ENCODE assay signal across 8 cellular contexts in genomic region chr20:37406010-37406998, GRCh38.
DNase-seq lines count a peak whose midpoint lies in the region; ATAC-seq and TF ChIP-seq lines count a peak whose summit lies in the region.

No MANE protein-coding gene starts in this region.

- DNase-seq in Caki2 (ENCODE audit: low read depth): peak; percentile 64
- DNase-seq in GM23338 (ENCODE audit: low spot score): peak; percentile 73
- DNase-seq in NCI-H510A treated with DMSO at 0.1 percent for 48 hours (lab: John Stamatoyannopoulos, UW): peak; percentile 62
- DNase-seq in activated naive CD4-positive, alpha-beta T cell treated with anti-CD3 and anti-CD28 coated beads, Interleukin-2, amount 10 ng/mL, durations not matched to agents 7 days and 5 days: peak; percentile 42
- peak in 1 of 5 donors; percentile 58 for DNase-seq in heart left ventricle
- DNase-seq in retina: peak; percentile 87
- no peak for DNase-seq in H4 (ENCODE audit: low spot score)

- H3K9me3 Mint-ChIP-seq in GM23338: no peaks in the 10 kb centered on the region
- H3K9me3 Mint-ChIP-seq in activated naive CD4-positive, alpha-beta T cell treated with anti-CD3 and anti-CD28 coated beads, Interleukin-2, amount 10 ng/mL, durations not matched to agents 7 days and 5 days: no peaks in the 10 kb centered on the region

- no peak for TF ChIP-seq POLR2A in heart left ventricle (IDR thresholded peaks at IDR 0.05)

- H3K36me3 Mint-ChIP-seq in GM23338 (ENCODE audit: low read depth): peaks cover 18% of the 10 kb centered on the region; the same call in 2 of the 3 replicates
- no peaks in the 10 kb centered on the region for H3K36me3 Mint-ChIP-seq in activated naive CD4-positive, alpha-beta T cell treated with anti-CD3 and anti-CD28 coated beads, Interleukin-2, amount 10 ng/mL, durations not matched to agents 7 days and 5 days

- intact Hi-C loops in heart left ventricle (cut with DNase I): loop anchor here in 1 of 10 donors (10.0 kb wide), 1 partner anchor 118 kb away; the partner anchor contains the start of genes BLCAP and NNAT

- H3K4me1 ChIP-seq in GM23338 (ENCODE audit: insufficient read depth): peaks cover 26% of the 10 kb centered on the region
- H3K4me1 ChIP-seq in heart left ventricle: peaks cover 0 to 22% (median 14%) of the 10 kb centered on the region in 12 donors

- 15 to 18% (median 16%) methylated on average over 46 to 49 of the region's 49 CpGs for WGBS in heart left ventricle, 4 donors

- H3K27me3 Mint-ChIP-seq in GM23338 (ENCODE audit: insufficient read depth, low read depth, poor library complexity): peaks cover 32% of the 10 kb centered on the region
- peaks cover 48% of the 10 kb centered on the region for H3K27me3 Mint-ChIP-seq in activated naive CD4-positive, alpha-beta T cell treated with anti-CD3 and anti-CD28 coated beads, Interleukin-2, amount 10 ng/mL, durations not matched to agents 7 days and 5 days

- TF ChIP-seq CTCF in GM23338 (conservative IDR thresholded peaks at IDR 0.05; ENCODE audit: low read depth in 2 of 2) (no peak), heart left ventricle (IDR thresholded peaks at IDR 0.05) (no peak)

- ATAC-seq in GM23338 (peak; percentile 72), heart left ventricle (peak in 3 of 4 donors; percentile 26 to 77 (median 51)), GM18511 (IDR thresholded peaks at IDR 0.05; ENCODE audit: unreplicated experiment) (no peak)

- no peak overlapping the region for H3K27ac Mint-ChIP-seq in GM23338
- no peak overlapping the region for H3K27ac Mint-ChIP-seq in activated naive CD4-positive, alpha-beta T cell treated with anti-CD3 and anti-CD28 coated beads, Interleukin-2, amount 10 ng/mL, durations not matched to agents 7 days and 5 days

- H2AFZ ChIP-seq in GM23338: peak overlapping the region; percentile 95

- peak overlapping the region; percentile 53 for H3K4me3 Mint-ChIP-seq in GM23338
- peak overlapping the region; percentile 51 for H3K4me3 Mint-ChIP-seq in activated naive CD4-positive, alpha-beta T cell treated with anti-CD3 and anti-CD28 coated beads, Interleukin-2, amount 10 ng/mL, durations not matched to agents 7 days and 5 days

- no peaks in the 10 kb centered on the region for H3K36me3 ChIP-seq in GM23338 (ENCODE audit: insufficient read depth)
- peaks cover 0 to 11% (median 0%) of the 10 kb centered on the region in 9 donors for H3K36me3 ChIP-seq in heart left ventricle

- H3K4me1 Mint-ChIP-seq in GM23338: peaks cover 37% of the 10 kb centered on the region
- peaks cover 25% of the 10 kb centered on the region for H3K4me1 Mint-ChIP-seq in activated naive CD4-positive, alpha-beta T cell treated with anti-CD3 and anti-CD28 coated beads, Interleukin-2, amount 10 ng/mL, durations not matched to agents 7 days and 5 days

- 0 out of 2 replicates have a peak, but pooled peaks cover 19% of the 10 kb centered on the region for H3F3A ChIP-seq in GM23338 (replicated peaks; ENCODE audit: low read depth)

- in situ Hi-C loops in Caki2 (cut with HindIII; ENCODE audit: low pct_unique_long_range_greater_than_20kb, low sequenced_read_pairs): no loop called here

- H3K27me3 ChIP-seq in GM23338 (ENCODE audit: insufficient read depth) (peaks cover 3% of the 10 kb centered on the region; the same call in 1 of the 2 replicates), heart left ventricle (peaks cover 0 to 25% (median 13%) of the 10 kb centered on the region in 9 donors)

- CTCF ChIA-PET in activated naive CD4-positive, alpha-beta T cell treated with anti-CD3 and anti-CD28 coated beads, Interleukin-2, amount 10 ng/mL, durations not matched to agents 7 days and 5 days (lab: Charles Lee): no interaction called here

- H3K79me2 ChIP-seq in GM23338 (replicated peaks; ENCODE audit: insufficient read depth): no peaks in the 10 kb centered on the region

- H3K9me2 ChIP-seq in GM23338 (ENCODE audit: insufficient read depth): no peaks in the 10 kb centered on the region

- peak overlapping the region; percentile 80 for H3K4me2 ChIP-seq in GM23338

- H3K4me3 ChIP-seq in GM23338 (peak overlapping the region; percentile 44), heart left ventricle (peak overlapping the region in 8 of 12 donors; percentile 23 to 48 (median 32))

- H4K20me1 ChIP-seq in GM23338 (replicated peaks; ENCODE audit: insufficient read depth): no peaks in the 10 kb centered on the region

- H3K27ac ChIP-seq in GM23338 (ENCODE audit: low read depth) (no peak overlapping the region), heart left ventricle (no peak overlapping the region)

- no peaks in the 10 kb centered on the region for H3K9me3 ChIP-seq in heart left ventricle

TF ChIP-seq in GM23338, 12 proteins besides CTCF, POLR2A, EP300 and RAD21:
- TF ChIP-seq NANOG (IDR thresholded peaks at IDR 0.05; ENCODE audit: borderline replicate concordance) (no peak), POLR2AphosphoS5 (IDR thresholded peaks at IDR 0.05; ENCODE audit: low read depth) (peak; percentile 61)
